8 cellular contexts compared by ENCODE assay signal in the genomic region with DNA sequence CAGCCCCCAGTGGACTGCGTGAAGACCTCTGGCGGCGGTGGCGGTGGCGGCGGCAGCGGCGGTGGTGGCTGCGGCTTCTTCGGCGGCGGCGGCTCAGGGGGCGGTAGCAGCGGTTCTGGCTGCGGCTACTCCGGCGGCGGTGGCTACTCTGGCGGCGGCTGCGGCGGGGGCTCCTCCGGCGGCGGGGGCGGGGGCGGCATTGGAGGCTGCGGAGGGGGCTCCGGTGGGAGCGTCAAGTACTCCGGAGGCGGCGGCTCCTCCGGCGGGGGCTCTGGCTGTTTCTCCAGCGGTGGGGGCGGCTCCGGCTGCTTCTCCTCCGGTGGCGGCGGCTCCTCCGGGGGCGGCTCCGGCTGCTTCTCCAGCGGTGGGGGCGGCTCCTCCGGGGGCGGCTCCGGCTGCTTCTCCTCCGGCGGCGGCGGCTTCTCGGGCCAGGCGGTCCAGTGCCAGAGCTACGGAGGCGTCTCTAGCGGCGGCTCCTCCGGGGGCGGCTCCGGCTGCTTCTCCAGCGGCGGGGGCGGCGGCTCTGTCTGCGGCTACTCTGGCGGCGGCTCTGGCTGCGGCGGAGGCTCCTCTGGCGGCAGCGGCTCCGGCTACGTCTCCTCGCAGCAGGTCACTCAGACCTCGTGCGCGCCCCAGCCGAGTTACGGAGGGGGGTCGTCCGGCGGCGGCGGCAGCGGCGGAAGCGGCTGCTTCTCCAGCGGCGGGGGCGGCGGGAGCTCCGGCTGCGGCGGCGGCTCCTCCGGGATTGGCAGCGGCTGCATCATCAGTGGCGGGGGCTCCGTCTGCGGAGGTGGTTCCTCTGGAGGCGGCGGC. TPM values are rescaled to one million over a fixed set of nuclear protein-coding genes. Genes with fewer than 3 reads are reported as not detected.
DNase-seq lines count a peak whose midpoint lies in the region; ATAC-seq, FAIRE-seq and TF ChIP-seq lines count a peak whose summit lies in the region.

No MANE protein-coding gene starts in this region.

- ATAC-seq in GM18498 (IDR thresholded peaks at IDR 0.05; ENCODE audit: unreplicated experiment), result peak; percentile 9
- peak; percentile 25 for ATAC-seq in mucosa of descending colon
- peak; percentile 65 for ATAC-seq in upper lobe of right lung
- ATAC-seq in HG03457 (IDR thresholded peaks at IDR 0.05; ENCODE audit: unreplicated experiment), result no peak

- H3K4me1 ChIP-seq in colonic mucosa (no peaks in the 10 kb centered on the region), mucosa of descending colon (ENCODE audit: low read depth) (peaks cover 7% of the 10 kb centered on the region), upper lobe of right lung (peaks cover 9% of the 10 kb centered on the region)

- peaks cover 67% of the 10 kb centered on the region for H3K27me3 Mint-ChIP-seq in T-helper 2 cell treated with Interferon-gamma antibody and Interleukin-4, amounts not matched to agents 5 μg/mL and 100 μg/mL, for 36 hours (ENCODE audit: low read depth)

- H3K27me3 ChIP-seq in colonic mucosa, result peaks cover 30% of the 10 kb centered on the region
- H3K27me3 ChIP-seq in upper lobe of right lung, result peaks cover 42% of the 10 kb centered on the region

- intact Hi-C loops in colonic mucosa (cut with DNase I) (no loop called here), mucosa of descending colon (cut with DNase I, micrococcal nuclease) (no loop called here), upper lobe of right lung (cut with DNase I) (no loop called here)

- TF ChIP-seq POLR2A in GM12891 (IDR thresholded peaks at IDR 0.05; ENCODE audit: low read depth, low read length), result no peak

- H3K9me3 ChIP-seq in colonic mucosa (no peaks in the 10 kb centered on the region), mucosa of descending colon (no peaks in the 10 kb centered on the region), upper lobe of right lung (no peaks in the 10 kb centered on the region)

- DNase-seq in T-helper 2 cell treated with Interferon-gamma antibody and Interleukin-4, amounts not matched to agents 5 μg/mL and 100 μg/mL, for 36 hours (ENCODE audit: low spot score), result peak; percentile 24
- no peak for DNase-seq in colonic mucosa
- DNase-seq in mucosa of descending colon, result peak in 2 of 3 donors; percentile 30 to 53
- DNase-seq in upper lobe of right lung, result peak; percentile 68
- DNase-seq in GM12891 (ENCODE audit: insufficient read length, low spot score), result no peak
- DNase-seq in effector CD4-positive, alpha-beta T cell, result no peak

- no peak overlapping the region for H3K27ac ChIP-seq in colonic mucosa
- H3K27ac ChIP-seq in upper lobe of right lung, result no peak overlapping the region

- H3K36me3 ChIP-seq in colonic mucosa (no peaks in the 10 kb centered on the region), mucosa of descending colon (ENCODE audit: low read depth) (no peaks in the 10 kb centered on the region), upper lobe of right lung (no peaks in the 10 kb centered on the region)

- no peaks in the 10 kb centered on the region for H3K36me3 Mint-ChIP-seq in T-helper 2 cell treated with Interferon-gamma antibody and Interleukin-4, amounts not matched to agents 5 μg/mL and 100 μg/mL, for 36 hours (ENCODE audit: low read depth)

- peaks cover 13% of the 10 kb centered on the region for H3K4me1 Mint-ChIP-seq in T-helper 2 cell treated with Interferon-gamma antibody and Interleukin-4, amounts not matched to agents 5 μg/mL and 100 μg/mL, for 36 hours (ENCODE audit: low read depth)

- TF ChIP-seq CTCF in colonic mucosa (IDR thresholded peaks at IDR 0.05) (no peak), mucosa of descending colon (IDR thresholded peaks at IDR 0.05) (no peak), upper lobe of right lung (IDR thresholded peaks at IDR 0.05) (no peak)

- peak overlapping the region; percentile 35 for H3K4me3 ChIP-seq in colonic mucosa
- H3K4me3 ChIP-seq in mucosa of descending colon, result no peak overlapping the region
- peak overlapping the region; percentile 38 for H3K4me3 ChIP-seq in upper lobe of right lung

- no peak for FAIRE-seq in GM12891 (lab: Jason Lieb, UNC)

- peak overlapping the region; percentile 72 for H3K4me3 Mint-ChIP-seq in T-helper 2 cell treated with Interferon-gamma antibody and Interleukin-4, amounts not matched to agents 5 μg/mL and 100 μg/mL, for 36 hours

- peak overlapping the region in 1 of 2 donors; percentile 12 for H3K9ac ChIP-seq in colonic mucosa (ENCODE audit: low read depth in 2 of 2, low read length in 2 of 2)

- no peaks in the 10 kb centered on the region for H3K9me3 Mint-ChIP-seq in T-helper 2 cell treated with Interferon-gamma antibody and Interleukin-4, amounts not matched to agents 5 μg/mL and 100 μg/mL, for 36 hours

- no peak overlapping the region for H3K27ac Mint-ChIP-seq in T-helper 2 cell treated with Interferon-gamma antibody and Interleukin-4, amounts not matched to agents 5 μg/mL and 100 μg/mL, for 36 hours

TF ChIP-seq in GM12891, 5 proteins besides CTCF, POLR2A, EP300 and RAD21:
- TF ChIP-seq PAX5 (IDR thresholded peaks at IDR 0.05; ENCODE audit: insufficient read depth, low read length, severe bottlenecking) (no peak), POU2F2 (IDR thresholded peaks at IDR 0.05; ENCODE audit: low read depth, low read length) (no peak), SPI1 (IDR thresholded peaks at IDR 0.05; ENCODE audit: low read depth, low read length) (no peak), TAF1 (IDR thresholded peaks at IDR 0.05; ENCODE audit: low read depth, low read length) (no peak), POLR2AphosphoS5 (IDR thresholded peaks at IDR 0.05; ENCODE audit: low read depth, low read length) (no peak)

RNA-seq across cellular contexts. Expression of a gene that starts 1.7 kb away (rescaled TPM):
- total RNA-seq in colonic mucosa (not detected), mucosa of descending colon (not detected), upper lobe of right lung (not detected)
- polyA plus RNA-seq in GM12891 (2012; ENCODE audit: low read depth, missing spikeins), result not detected

RNA-seq across cellular contexts. Expression of a gene that starts 43.8 kb away (rescaled TPM):
- not detected for total RNA-seq in colonic mucosa
- not detected for total RNA-seq in mucosa of descending colon
- total RNA-seq in upper lobe of right lung, result not detected
- not detected for polyA plus RNA-seq in GM12891 (2012; ENCODE audit: low read depth, missing spikeins)

RNA-seq across cellular contexts. Expression of a gene that starts 51.6 kb away (rescaled TPM):
- total RNA-seq in colonic mucosa, result not detected
- not detected for total RNA-seq in mucosa of descending colon
- total RNA-seq in upper lobe of right lung, result not detected
- polyA plus RNA-seq in GM12891 (2012; ENCODE audit: low read depth, missing spikeins), result 0.27 TPM

RNA-seq across cellular contexts. Expression of a gene that starts 58.0 kb away (rescaled TPM):
- not detected for total RNA-seq in colonic mucosa
- not detected for total RNA-seq in mucosa of descending colon
- not detected for total RNA-seq in upper lobe of right lung
- polyA plus RNA-seq in GM12891 (2012; ENCODE audit: low read depth, missing spikeins), result not detected

Comparison
In these comparisons a context has a peak if more than half of its experiments do, and no peak if none do; other contexts are left out.
1. DNase-seq: peak in T-helper 2 cell treated with Interferon-gamma antibody and Interleukin-4, amounts not matched to agents 5 μg/mL and 100 μg/mL, for 36 hours (single experiment), mucosa of descending colon (2 of 3) and upper lobe of right lung (single experiment); none in colonic mucosa (single experiment), GM12891 (single experiment) and effector CD4-positive, alpha-beta T cell (single experiment).